Comparison of ENCODE assay signal across 1 cellular context in the genomic region with DNA sequence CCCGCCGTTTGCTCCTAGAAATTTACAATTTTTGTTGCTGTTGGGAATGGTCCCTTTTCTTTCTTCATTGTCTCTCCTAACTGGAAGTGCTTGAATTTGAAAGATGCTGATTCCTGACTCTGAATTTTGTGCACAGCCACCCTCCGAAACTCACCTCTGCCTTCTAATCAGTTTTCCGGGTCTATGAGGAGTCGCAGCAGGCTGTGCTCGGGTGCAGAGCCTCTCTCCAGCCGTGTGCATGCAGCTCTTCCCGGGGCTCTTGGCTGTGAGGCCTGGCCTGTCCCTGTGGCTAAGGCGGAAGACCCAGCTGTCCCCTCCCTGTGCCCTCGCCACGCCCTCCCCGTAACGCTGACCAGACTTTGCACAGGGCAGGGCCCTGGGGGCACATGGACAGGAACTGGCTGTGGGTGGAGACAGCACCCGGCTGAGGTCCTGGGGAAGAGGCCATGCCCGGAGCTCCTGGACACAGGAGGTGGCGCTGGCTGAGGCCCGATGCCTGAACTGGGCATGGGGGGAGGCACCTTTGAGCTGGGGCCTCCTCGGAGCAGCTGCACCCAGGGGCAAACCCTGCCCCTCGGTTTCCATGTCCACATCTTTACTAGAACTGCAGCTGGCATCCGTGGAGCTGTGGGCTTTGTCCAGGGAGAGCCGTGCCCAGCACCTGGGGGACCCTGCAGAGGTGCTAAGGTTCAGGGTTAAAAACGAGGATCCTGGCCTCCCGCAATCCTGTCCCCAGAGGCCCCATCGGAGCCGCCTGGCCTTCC.
TF ChIP-seq lines count a peak whose summit lies in the region.

No MANE protein-coding gene starts in this region.

TF ChIP-seq in HepG2, 621 proteins besides CTCF, POLR2A, EP300 and RAD21 (continued from another document and continues in another):
- TF ChIP-seq, protein P1, sequence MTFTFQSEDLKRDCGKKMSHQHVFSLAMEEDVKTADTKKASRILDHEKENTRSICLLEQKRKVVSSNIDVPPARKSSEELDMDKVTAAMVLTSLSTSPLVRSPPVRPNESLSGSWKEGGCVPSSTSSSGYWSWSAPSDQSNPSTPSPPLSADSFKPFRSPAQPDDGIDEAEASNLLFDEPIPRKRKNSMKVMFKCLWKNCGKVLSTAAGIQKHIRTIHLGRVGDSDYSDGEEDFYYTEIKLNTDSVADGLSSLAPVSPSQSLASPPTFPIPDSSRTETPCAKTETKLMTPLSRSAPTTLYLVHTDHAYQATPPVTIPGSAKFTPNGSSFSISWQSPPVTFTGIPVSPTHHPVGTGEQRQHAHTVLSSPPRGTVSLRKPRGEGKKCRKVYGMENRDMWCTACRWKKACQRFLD (CRISPR knock-in tag; IDR thresholded peaks at IDR 0.05; ENCODE audit: borderline replicate concordance), result no peak
- no peak for TF ChIP-seq YY1 (IDR thresholded peaks at IDR 0.05; ENCODE audit: insufficient read depth, insufficient replicate concordance, low read depth, low read length)
- peak; percentile 91 for TF ChIP-seq ZBTB38 (CRISPR knock-in tag; IDR thresholded peaks at IDR 0.05)
- no peak for TF ChIP-seq ZNF674 (CRISPR knock-in tag; IDR thresholded peaks at IDR 0.05; ENCODE audit: low read depth)
- TF ChIP-seq XRCC5 (optimal IDR thresholded peaks at IDR 0.05; ENCODE audit: low read length), result peak; percentile 95
- peak; percentile 83 for TF ChIP-seq DR1 (CRISPR knock-in tag; IDR thresholded peaks at IDR 0.05)
- TF ChIP-seq POLR2AphosphoS5 (IDR thresholded peaks at IDR 0.05; ENCODE audit: low read depth, low read length), result peak; percentile 92
- TF ChIP-seq, protein P2, sequence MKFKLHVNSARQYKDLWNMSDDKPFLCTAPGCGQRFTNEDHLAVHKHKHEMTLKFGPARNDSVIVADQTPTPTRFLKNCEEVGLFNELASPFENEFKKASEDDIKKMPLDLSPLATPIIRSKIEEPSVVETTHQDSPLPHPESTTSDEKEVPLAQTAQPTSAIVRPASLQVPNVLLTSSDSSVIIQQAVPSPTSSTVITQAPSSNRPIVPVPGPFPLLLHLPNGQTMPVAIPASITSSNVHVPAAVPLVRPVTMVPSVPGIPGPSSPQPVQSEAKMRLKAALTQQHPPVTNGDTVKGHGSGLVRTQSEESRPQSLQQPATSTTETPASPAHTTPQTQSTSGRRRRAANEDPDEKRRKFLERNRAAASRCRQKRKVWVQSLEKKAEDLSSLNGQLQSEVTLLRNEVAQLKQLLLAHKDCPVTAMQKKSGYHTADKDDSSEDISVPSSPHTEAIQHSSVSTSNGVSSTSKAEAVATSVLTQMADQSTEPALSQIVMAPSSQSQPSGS (CRISPR knock-in tag; IDR thresholded peaks at IDR 0.05), result peak; percentile 80; the same call in 1 of the 2 replicates
- TF ChIP-seq, protein P3, sequence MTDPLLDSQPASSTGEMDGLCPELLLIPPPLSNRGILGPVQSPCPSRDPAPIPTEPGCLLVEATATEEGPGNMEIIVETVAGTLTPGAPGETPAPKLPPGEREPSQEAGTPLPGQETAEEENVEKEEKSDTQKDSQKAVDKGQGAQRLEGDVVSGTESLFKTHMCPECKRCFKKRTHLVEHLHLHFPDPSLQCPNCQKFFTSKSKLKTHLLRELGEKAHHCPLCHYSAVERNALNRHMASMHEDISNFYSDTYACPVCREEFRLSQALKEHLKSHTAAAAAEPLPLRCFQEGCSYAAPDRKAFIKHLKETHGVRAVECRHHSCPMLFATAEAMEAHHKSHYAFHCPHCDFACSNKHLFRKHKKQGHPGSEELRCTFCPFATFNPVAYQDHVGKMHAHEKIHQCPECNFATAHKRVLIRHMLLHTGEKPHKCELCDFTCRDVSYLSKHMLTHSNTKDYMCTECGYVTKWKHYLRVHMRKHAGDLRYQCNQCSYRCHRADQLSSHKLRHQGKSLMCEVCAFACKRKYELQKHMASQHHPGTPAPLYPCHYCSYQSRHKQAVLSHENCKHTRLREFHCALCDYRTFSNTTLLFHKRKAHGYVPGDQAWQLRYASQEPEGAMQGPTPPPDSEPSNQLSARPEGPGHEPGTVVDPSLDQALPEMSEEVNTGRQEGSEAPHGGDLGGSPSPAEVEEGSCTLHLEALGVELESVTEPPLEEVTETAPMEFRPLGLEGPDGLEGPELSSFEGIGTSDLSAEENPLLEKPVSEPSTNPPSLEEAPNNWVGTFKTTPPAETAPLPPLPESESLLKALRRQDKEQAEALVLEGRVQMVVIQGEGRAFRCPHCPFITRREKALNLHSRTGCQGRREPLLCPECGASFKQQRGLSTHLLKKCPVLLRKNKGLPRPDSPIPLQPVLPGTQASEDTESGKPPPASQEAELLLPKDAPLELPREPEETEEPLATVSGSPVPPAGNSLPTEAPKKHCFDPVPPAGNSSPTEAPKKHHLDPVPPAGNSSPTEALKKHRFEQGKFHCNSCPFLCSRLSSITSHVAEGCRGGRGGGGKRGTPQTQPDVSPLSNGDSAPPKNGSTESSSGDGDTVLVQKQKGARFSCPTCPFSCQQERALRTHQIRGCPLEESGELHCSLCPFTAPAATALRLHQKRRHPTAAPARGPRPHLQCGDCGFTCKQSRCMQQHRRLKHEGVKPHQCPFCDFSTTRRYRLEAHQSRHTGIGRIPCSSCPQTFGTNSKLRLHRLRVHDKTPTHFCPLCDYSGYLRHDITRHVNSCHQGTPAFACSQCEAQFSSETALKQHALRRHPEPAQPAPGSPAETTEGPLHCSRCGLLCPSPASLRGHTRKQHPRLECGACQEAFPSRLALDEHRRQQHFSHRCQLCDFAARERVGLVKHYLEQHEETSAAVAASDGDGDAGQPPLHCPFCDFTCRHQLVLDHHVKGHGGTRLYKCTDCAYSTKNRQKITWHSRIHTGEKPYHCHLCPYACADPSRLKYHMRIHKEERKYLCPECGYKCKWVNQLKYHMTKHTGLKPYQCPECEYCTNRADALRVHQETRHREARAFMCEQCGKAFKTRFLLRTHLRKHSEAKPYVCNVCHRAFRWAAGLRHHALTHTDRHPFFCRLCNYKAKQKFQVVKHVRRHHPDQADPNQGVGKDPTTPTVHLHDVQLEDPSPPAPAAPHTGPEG (CRISPR knock-in tag; IDR thresholded peaks at IDR 0.05), result peak; percentile 92; the same call in 1 of the 2 replicates
- no peak for TF ChIP-seq ZNF577 (CRISPR knock-in tag; IDR thresholded peaks at IDR 0.05; ENCODE audit: borderline replicate concordance, low read depth)
- no peak for TF ChIP-seq SMARCC2 (IDR thresholded peaks at IDR 0.05)
- TF ChIP-seq KDM3A (CRISPR knock-in tag; IDR thresholded peaks at IDR 0.05; ENCODE audit: low read depth), result 0 out of 2 replicates have a peak, but pooled peaks have one; percentile 68
- peak; percentile 41; the same call in 1 of the 2 replicates for TF ChIP-seq ZNF124 (CRISPR knock-in tag; IDR thresholded peaks at IDR 0.05)
- TF ChIP-seq ZBTB1 (CRISPR knock-in tag; IDR thresholded peaks at IDR 0.05; ENCODE audit: borderline replicate concordance), result 0 out of 2 replicates have a peak, but pooled peaks have one; percentile 68
- TF ChIP-seq ZNF333 (CRISPR knock-in tag; IDR thresholded peaks at IDR 0.05; ENCODE audit: borderline replicate concordance), result peak; percentile 44; the same call in 1 of the 2 replicates
- TF ChIP-seq CCAR2 (optimal IDR thresholded peaks at IDR 0.05; ENCODE audit: low read depth, low read length), result no peak
- no peak for TF ChIP-seq ZNF678 (CRISPR knock-in tag; IDR thresholded peaks at IDR 0.05)
- peak; percentile 62; the same call in 1 of the 2 replicates for TF ChIP-seq SIX4 (CRISPR knock-in tag; IDR thresholded peaks at IDR 0.05)
- TF ChIP-seq, protein P4, sequence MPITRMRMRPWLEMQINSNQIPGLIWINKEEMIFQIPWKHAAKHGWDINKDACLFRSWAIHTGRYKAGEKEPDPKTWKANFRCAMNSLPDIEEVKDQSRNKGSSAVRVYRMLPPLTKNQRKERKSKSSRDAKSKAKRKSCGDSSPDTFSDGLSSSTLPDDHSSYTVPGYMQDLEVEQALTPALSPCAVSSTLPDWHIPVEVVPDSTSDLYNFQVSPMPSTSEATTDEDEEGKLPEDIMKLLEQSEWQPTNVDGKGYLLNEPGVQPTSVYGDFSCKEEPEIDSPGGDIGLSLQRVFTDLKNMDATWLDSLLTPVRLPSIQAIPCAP (CRISPR knock-in tag; IDR thresholded peaks at IDR 0.05; ENCODE audit: low read depth), result no peak
- TF ChIP-seq SMAD1 (CRISPR knock-in tag; IDR thresholded peaks at IDR 0.05; ENCODE audit: borderline replicate concordance, low read depth), result peak; percentile 64; the same call in 1 of the 2 replicates
- TF ChIP-seq ZNF33A (CRISPR knock-in tag; IDR thresholded peaks at IDR 0.05; ENCODE audit: borderline replicate concordance), result no peak
- TF ChIP-seq HDAC1 (CRISPR knock-in tag; IDR thresholded peaks at IDR 0.05), result peak; percentile 89
- TF ChIP-seq, protein P5, sequence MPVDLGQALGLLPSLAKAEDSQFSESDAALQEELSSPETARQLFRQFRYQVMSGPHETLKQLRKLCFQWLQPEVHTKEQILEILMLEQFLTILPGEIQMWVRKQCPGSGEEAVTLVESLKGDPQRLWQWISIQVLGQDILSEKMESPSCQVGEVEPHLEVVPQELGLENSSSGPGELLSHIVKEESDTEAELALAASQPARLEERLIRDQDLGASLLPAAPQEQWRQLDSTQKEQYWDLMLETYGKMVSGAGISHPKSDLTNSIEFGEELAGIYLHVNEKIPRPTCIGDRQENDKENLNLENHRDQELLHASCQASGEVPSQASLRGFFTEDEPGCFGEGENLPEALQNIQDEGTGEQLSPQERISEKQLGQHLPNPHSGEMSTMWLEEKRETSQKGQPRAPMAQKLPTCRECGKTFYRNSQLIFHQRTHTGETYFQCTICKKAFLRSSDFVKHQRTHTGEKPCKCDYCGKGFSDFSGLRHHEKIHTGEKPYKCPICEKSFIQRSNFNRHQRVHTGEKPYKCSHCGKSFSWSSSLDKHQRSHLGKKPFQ (CRISPR knock-in tag; IDR thresholded peaks at IDR 0.05; ENCODE audit: insufficient replicate concordance), result peak; percentile 83
- TF ChIP-seq ZNF558 (CRISPR knock-in tag; IDR thresholded peaks at IDR 0.05; ENCODE audit: borderline replicate concordance), result peak; percentile 81; the same call in 1 of the 2 replicates
- TF ChIP-seq KLF16 (CRISPR knock-in tag; IDR thresholded peaks at IDR 0.05), result peak in 1 of 2 experiments; percentile 89; a peak in 2 of 4 replicates
- peak; percentile 89 for TF ChIP-seq PHF5A (CRISPR knock-in tag; IDR thresholded peaks at IDR 0.05; ENCODE audit: low read depth, unreplicated experiment)
- no peak for TF ChIP-seq ZNF703 (CRISPR knock-in tag; IDR thresholded peaks at IDR 0.05; ENCODE audit: borderline replicate concordance)
- peak; percentile 87; the same call in 1 of the 2 replicates for TF ChIP-seq MIER3 (CRISPR knock-in tag; IDR thresholded peaks at IDR 0.05; ENCODE audit: borderline replicate concordance)
- TF ChIP-seq, protein P6, sequence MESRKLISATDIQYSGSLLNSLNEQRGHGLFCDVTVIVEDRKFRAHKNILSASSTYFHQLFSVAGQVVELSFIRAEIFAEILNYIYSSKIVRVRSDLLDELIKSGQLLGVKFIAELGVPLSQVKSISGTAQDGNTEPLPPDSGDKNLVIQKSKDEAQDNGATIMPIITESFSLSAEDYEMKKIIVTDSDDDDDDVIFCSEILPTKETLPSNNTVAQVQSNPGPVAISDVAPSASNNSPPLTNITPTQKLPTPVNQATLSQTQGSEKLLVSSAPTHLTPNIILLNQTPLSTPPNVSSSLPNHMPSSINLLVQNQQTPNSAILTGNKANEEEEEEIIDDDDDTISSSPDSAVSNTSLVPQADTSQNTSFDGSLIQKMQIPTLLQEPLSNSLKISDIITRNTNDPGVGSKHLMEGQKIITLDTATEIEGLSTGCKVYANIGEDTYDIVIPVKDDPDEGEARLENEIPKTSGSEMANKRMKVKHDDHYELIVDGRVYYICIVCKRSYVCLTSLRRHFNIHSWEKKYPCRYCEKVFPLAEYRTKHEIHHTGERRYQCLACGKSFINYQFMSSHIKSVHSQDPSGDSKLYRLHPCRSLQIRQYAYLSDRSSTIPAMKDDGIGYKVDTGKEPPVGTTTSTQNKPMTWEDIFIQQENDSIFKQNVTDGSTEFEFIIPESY (CRISPR knock-in tag; IDR thresholded peaks at IDR 0.05), result peak; percentile 56
- TF ChIP-seq, protein P7, sequence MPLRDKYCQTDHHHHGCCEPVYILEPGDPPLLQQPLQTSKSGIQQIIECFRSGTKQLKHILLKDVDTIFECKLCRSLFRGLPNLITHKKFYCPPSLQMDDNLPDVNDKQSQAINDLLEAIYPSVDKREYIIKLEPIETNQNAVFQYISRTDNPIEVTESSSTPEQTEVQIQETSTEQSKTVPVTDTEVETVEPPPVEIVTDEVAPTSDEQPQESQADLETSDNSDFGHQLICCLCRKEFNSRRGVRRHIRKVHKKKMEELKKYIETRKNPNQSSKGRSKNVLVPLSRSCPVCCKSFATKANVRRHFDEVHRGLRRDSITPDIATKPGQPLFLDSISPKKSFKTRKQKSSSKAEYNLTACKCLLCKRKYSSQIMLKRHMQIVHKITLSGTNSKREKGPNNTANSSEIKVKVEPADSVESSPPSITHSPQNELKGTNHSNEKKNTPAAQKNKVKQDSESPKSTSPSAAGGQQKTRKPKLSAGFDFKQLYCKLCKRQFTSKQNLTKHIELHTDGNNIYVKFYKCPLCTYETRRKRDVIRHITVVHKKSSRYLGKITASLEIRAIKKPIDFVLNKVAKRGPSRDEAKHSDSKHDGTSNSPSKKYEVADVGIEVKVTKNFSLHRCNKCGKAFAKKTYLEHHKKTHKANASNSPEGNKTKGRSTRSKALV (CRISPR knock-in tag; IDR thresholded peaks at IDR 0.05), result no peak; the same call in none of the 2 replicates
- no peak for TF ChIP-seq HNRNPK (IDR thresholded peaks at IDR 0.05; ENCODE audit: low read depth, low read length, poor library complexity, severe bottlenecking)
- no peak for TF ChIP-seq ZNF260 (CRISPR knock-in tag; IDR thresholded peaks at IDR 0.05; ENCODE audit: borderline replicate concordance, low read depth)
- TF ChIP-seq REPIN1 (CRISPR knock-in tag; IDR thresholded peaks at IDR 0.05; ENCODE audit: borderline replicate concordance, low read depth), result peak; percentile 87
- TF ChIP-seq, protein P8, sequence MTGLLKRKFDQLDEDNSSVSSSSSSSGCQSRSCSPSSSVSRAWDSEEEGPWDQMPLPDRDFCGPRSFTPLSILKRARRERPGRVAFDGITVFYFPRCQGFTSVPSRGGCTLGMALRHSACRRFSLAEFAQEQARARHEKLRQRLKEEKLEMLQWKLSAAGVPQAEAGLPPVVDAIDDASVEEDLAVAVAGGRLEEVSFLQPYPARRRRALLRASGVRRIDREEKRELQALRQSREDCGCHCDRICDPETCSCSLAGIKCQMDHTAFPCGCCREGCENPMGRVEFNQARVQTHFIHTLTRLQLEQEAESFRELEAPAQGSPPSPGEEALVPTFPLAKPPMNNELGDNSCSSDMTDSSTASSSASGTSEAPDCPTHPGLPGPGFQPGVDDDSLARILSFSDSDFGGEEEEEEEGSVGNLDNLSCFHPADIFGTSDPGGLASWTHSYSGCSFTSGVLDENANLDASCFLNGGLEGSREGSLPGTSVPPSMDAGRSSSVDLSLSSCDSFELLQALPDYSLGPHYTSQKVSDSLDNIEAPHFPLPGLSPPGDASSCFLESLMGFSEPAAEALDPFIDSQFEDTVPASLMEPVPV (CRISPR knock-in tag; IDR thresholded peaks at IDR 0.05), result peak; percentile 92
- TF ChIP-seq FOXK2 (IDR thresholded peaks at IDR 0.05), result no peak
- peak; percentile 55; the same call in 1 of the 2 replicates for TF ChIP-seq ZNF337 (CRISPR knock-in tag; IDR thresholded peaks at IDR 0.05; ENCODE audit: borderline replicate concordance, low read depth)
